In the genomic region with DNA sequence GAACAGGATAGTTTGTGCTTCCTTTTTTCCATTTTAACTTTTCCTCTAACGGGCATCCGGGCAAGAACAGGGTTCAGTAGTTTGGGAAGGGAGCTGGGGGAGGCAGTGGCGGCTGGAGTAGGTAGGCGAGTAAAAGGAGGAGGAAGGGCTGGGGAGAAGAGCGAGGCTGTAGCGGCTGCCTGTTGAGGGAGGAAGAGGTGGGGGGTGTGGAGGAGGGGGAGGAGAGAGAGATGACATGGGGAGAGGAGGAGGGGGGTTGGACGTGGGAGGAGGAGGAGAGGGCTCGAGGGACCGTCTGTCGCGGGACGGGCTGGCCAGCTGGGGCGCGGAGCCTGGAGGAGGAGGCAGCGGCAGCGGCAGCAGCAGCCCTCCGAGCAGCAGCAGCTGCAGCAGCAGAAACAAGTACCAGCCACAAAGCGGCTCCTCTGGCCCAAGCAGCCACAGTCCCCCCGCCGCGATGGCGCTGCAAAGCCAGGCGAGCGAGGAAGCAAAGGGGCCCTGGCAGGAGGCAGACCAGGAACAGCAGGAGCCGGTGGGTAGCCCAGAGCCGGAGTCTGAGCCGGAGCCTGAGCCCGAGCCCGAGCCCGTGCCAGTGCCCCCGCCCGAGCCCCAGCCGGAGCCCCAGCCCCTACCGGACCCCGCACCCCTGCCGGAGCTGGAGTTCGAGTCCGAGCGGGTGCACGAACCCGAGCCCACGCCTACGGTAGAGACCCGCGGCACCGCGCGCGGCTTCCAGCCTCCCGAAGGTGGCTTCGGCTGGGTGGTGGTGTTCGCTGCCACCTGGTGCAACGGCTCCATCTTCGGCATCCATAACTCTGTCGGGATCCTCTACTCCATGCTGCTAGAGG, we compare ENCODE assay signal across 8 cellular contexts. TPM values are rescaled to one million over a fixed set of nuclear protein-coding genes. Genes with fewer than 3 reads are reported as not detected.
DNase-seq lines count a peak whose midpoint lies in the region; ATAC-seq, FAIRE-seq and TF ChIP-seq lines count a peak whose summit lies in the region.

A gene (plus strand): TSS at position 313 of the 848 bp plus-strand sequence. CDS start 145 bp downstream, at position 458.

- peak within 1 kb of the TSS; percentile 56 for H3K27ac Mint-ChIP-seq in activated CD4-positive, alpha-beta T cell treated with anti-CD3 and anti-CD28 coated beads, Interleukin-2, amount 10 ng/mL, durations not matched to agents 24 days and 14 days

- no peak for TF ChIP-seq RAD21 in HepG2 (CRISPR knock-in tag; IDR thresholded peaks at IDR 0.05)

- TF ChIP-seq CTCF in NB4 (IDR thresholded peaks at IDR 0.05; ENCODE audit: low read depth, low read length) (no peak), HepG2 (CRISPR knock-in tag; IDR thresholded peaks at IDR 0.05) (no peak)

- POLR2A ChIA-PET in HepG2 (lab: Yijun Ruan, JAX) = no interaction called here

- no peak for FAIRE-seq in HepG2 (lab: Jason Lieb, UNC)

- no peaks in the 10 kb centered on the region for H4K20me1 ChIP-seq in HepG2 (ENCODE audit: insufficient read depth, low read length)

- H2AFZ ChIP-seq in HepG2 (ENCODE audit: low read length) = no peak within 1 kb of the TSS

- H3K27ac ChIP-seq in duodenal mucosa (ENCODE audit: low read depth, low read length) (peak within 1 kb of the TSS; percentile 63), HepG2 (ENCODE audit: extremely low read length, insufficient read depth, low read length) (no peak within 1 kb of the TSS)

- TF ChIP-seq POLR2A in NB4 (IDR thresholded peaks at IDR 0.05; ENCODE audit: extremely low read depth, insufficient read length) (no peak), HepG2 (IDR thresholded peaks at IDR 0.05; ENCODE audit: insufficient read depth in 1 of 2, low read depth in 2 of 2, low read length in 2 of 2) (no peak)

- H3K79me2 ChIP-seq in HepG2 (ENCODE audit: insufficient read depth, low read length) = no peaks in the 10 kb centered on the region

- peak; percentile 62 for ATAC-seq in HepG2
- ATAC-seq in GM21717 (IDR thresholded peaks at IDR 0.05; ENCODE audit: unreplicated experiment) = no peak
- ATAC-seq in HG03196 (IDR thresholded peaks at IDR 0.05; ENCODE audit: unreplicated experiment) = no peak

- WGBS in HepG2 (ENCODE audit: low lambda C conversion rate) = under 1% methylated on average over 14 of the region's 55 CpGs

- H3K36me3 Mint-ChIP-seq in activated CD4-positive, alpha-beta T cell treated with anti-CD3 and anti-CD28 coated beads, Interleukin-2, amount 10 ng/mL, durations not matched to agents 24 days and 14 days (ENCODE audit: low read depth) = no peaks in the 10 kb centered on the region

- H3K36me3 ChIP-seq in duodenal mucosa (ENCODE audit: control insufficient read depth in 1 of 2, insufficient read depth in 2 of 2, low read length in 2 of 2) (no peaks in the 10 kb centered on the region), HepG2 (replicated peaks in 1 of 2; ENCODE audit: control insufficient read depth in 1 of 2, insufficient read depth in 2 of 2, low read length in 2 of 2) (no peaks in the 10 kb centered on the region)

- H3K27me3 Mint-ChIP-seq in activated CD4-positive, alpha-beta T cell treated with anti-CD3 and anti-CD28 coated beads, Interleukin-2, amount 10 ng/mL, durations not matched to agents 24 days and 14 days = peaks cover 40% of the 10 kb centered on the region

- in situ Hi-C loops in HepG2 (cut with HindIII; ENCODE audit: extremely low pct_ligation_motif_present, low pct_unique_long_range_greater_than_20kb) = no loop called here

- H3K4me3 Mint-ChIP-seq in activated CD4-positive, alpha-beta T cell treated with anti-CD3 and anti-CD28 coated beads, Interleukin-2, amount 10 ng/mL, durations not matched to agents 24 days and 14 days = peak within 1 kb of the TSS; percentile 80

- CTCF ChIA-PET in HepG2 (lab: Yijun Ruan, JAX; ENCODE audit: low intra/inter-chr PET ratio, low total read pairs) = no interaction called here

- no TSS peak for BruUV-seq in HepG2 (replicated peaks; lab: Mats Ljungman, UMichigan)

- DNase-seq in GM04504 (ENCODE audit: low read depth) (peak; percentile 51), NB4 (ENCODE audit: low read depth) (peak; percentile 93), HepG2 (ENCODE audit: low spot score) (no peak)
- DNase-seq in activated CD4-positive, alpha-beta T cell treated with anti-CD3 and anti-CD28 coated beads, Interleukin-2, amount 10 ng/mL, durations not matched to agents 24 days and 14 days = peak; percentile 63
- peak; percentile 27 to 36 for DNase-seq in stimulated activated CD4-positive, alpha-beta T cell treated with anti-CD3 and anti-CD28 coated beads, Interleukin-2, amount 100 ng/mL, for 24 hours

- H3K9ac ChIP-seq in duodenal mucosa (ENCODE audit: low read depth in 1 of 2, low read length in 2 of 2) (peak within 1 kb of the TSS; percentile 38 to 56), HepG2 (ENCODE audit: insufficient read depth, low read depth, low read length) (no peak within 1 kb of the TSS)

- intact Hi-C loops in activated CD4-positive, alpha-beta T cell treated with anti-CD3 and anti-CD28 coated beads, Interleukin-2, amount 10 ng/mL, durations not matched to agents 24 days and 14 days (cut with micrococcal nuclease) = no loop called here
- intact Hi-C loops in HepG2 (cut with micrococcal nuclease; ENCODE audit: unreplicated experiment) = loop anchor here (2.0 kb wide), 1 partner anchor 129 kb away; no protein-coding TSS in a partner anchor

- TF ChIP-seq EP300 in HepG2 (IDR thresholded peaks at IDR 0.05; ENCODE audit: low read depth in 2 of 2, low read length in 2 of 2) = no peak
- TF ChIP-seq EP300 in HepG2 (CRISPR knock-in tag; IDR thresholded peaks at IDR 0.05; ENCODE audit: borderline replicate concordance) = no peak

- H3K4me3 ChIP-seq in NB4 (ENCODE audit: low read depth, low read length) = peak within 1 kb of the TSS; percentile 50
- peak within 1 kb of the TSS; percentile 63 to 66 for H3K4me3 ChIP-seq in duodenal mucosa (ENCODE audit: low read depth in 1 of 2, low read length in 2 of 2)
- peak within 1 kb of the TSS; percentile 35 to 67 (median 41); a peak in 4 of 6 replicates for H3K4me3 ChIP-seq in HepG2 (replicated peaks in 1 of 3; ENCODE audit: insufficient read depth in 1 of 3, low read depth in 2 of 3, low read length in 3 of 3)

- H3K4me2 ChIP-seq in HepG2 (ENCODE audit: low read depth, low read length) = peak within 1 kb of the TSS; percentile 78

- H3K27me3 ChIP-seq in duodenal mucosa (ENCODE audit: control insufficient read depth in 1 of 2, insufficient read depth in 2 of 2, low read length in 2 of 2) (no peaks in the 10 kb centered on the region), HepG2 (ENCODE audit: control insufficient read depth in 1 of 2, insufficient read depth in 2 of 2, low read length in 2 of 2) (peaks cover 0 to 11% of the 10 kb centered on the region in 2 experiments; a peak in 1 of 5 replicates)

- no peaks in the 10 kb centered on the region for H3K9me3 ChIP-seq in duodenal mucosa (ENCODE audit: control insufficient read depth in 1 of 2, low read length in 2 of 2)
- no peaks in the 10 kb centered on the region for H3K9me3 ChIP-seq in HepG2 (ENCODE audit: low read length)

- peaks cover 5 to 7% of the 10 kb centered on the region in 2 donors for H3K4me1 ChIP-seq in duodenal mucosa (ENCODE audit: control insufficient read depth in 1 of 2, insufficient read depth in 2 of 2, low read length in 2 of 2)
- H3K4me1 ChIP-seq in HepG2 (ENCODE audit: insufficient read depth, low read length) = peaks cover 11% of the 10 kb centered on the region; the same call in 1 of the 2 replicates

- H3K4me1 Mint-ChIP-seq in activated CD4-positive, alpha-beta T cell treated with anti-CD3 and anti-CD28 coated beads, Interleukin-2, amount 10 ng/mL, durations not matched to agents 24 days and 14 days = peaks cover 6% of the 10 kb centered on the region

- no peaks in the 10 kb centered on the region for H3K9me3 Mint-ChIP-seq in activated CD4-positive, alpha-beta T cell treated with anti-CD3 and anti-CD28 coated beads, Interleukin-2, amount 10 ng/mL, durations not matched to agents 24 days and 14 days

TF ChIP-seq in HepG2, 621 proteins besides CTCF, POLR2A, EP300 and RAD21 (continues in another document):
- TF ChIP-seq HNRNPK (IDR thresholded peaks at IDR 0.05; ENCODE audit: low read depth, low read length, poor library complexity, severe bottlenecking) (peak; percentile 91), EHMT2 (IDR thresholded peaks at IDR 0.05; ENCODE audit: borderline replicate concordance, low read depth, low read length) (no peak), GABPA (IDR thresholded peaks at IDR 0.05; ENCODE audit: low read depth, low read length) (no peak), GABPA (CRISPR knock-in tag; IDR thresholded peaks at IDR 0.05; ENCODE audit: low read depth) (no peak), REL (CRISPR knock-in tag; conservative IDR thresholded peaks at IDR 0.05) (no peak), GFI1 (CRISPR knock-in tag; IDR thresholded peaks at IDR 0.05; ENCODE audit: borderline replicate concordance) (no peak)

RNA-seq across cellular contexts. Expression of the gene that starts here (rescaled TPM):
- total RNA-seq in activated CD4-positive, alpha-beta T cell treated with anti-CD3 and anti-CD28 coated beads, Interleukin-2, amount 10 ng/mL, durations not matched to agents 24 days and 14 days = 0.40 and 0.58 TPM in 2 replicates
- total RNA-seq in HepG2 (2016; rRNA removed; fragmentation: Illumina TruSeq; extraction: Trizol) = 0.07 TPM in 1 of 2 replicates, not detected in the other
- not detected in 2 replicates for total RNA-seq in HepG2 (2016; cell fraction: cytosol; rRNA removed; fragmentation: Illumina TruSeq; extraction: Trizol; ENCODE audit: low read depth)
- total RNA-seq in HepG2 (2016; cell fraction: insoluble cytoplasmic fraction; rRNA removed; fragmentation: Illumina TruSeq; extraction: Trizol) = not detected in 2 replicates
- not detected in 2 replicates for total RNA-seq in HepG2 (2016; cell fraction: membrane; rRNA removed; fragmentation: Illumina TruSeq; extraction: Trizol)
- total RNA-seq in HepG2 (2016; cell fraction: nucleus; rRNA removed; fragmentation: Illumina TruSeq; extraction: Trizol) = 0.12 TPM in 1 of 2 replicates, not detected in the other
- polyA plus RNA-seq in HepG2 (2011; rRNA removed) = 0.05 and 0.08 TPM in 2 replicates
- polyA plus RNA-seq in HepG2 (2011; cell fraction: cytosol; rRNA removed) = 0.01 and 0.05 TPM in 2 replicates
- 0.08 and 0.09 TPM in 2 replicates for polyA plus RNA-seq in HepG2 (2011; cell fraction: nucleus; rRNA removed)
- not detected in 2 replicates for polyA plus RNA-seq in HepG2 (2012)
- not detected in 2 replicates for polyA plus RNA-seq in HepG2 (2016; cell fraction: cytosol; fragmentation: Illumina TruSeq; extraction: Trizol; ENCODE audit: low read depth)
- polyA plus RNA-seq in HepG2 (2016; cell fraction: insoluble cytoplasmic fraction; fragmentation: Illumina TruSeq; extraction: Trizol; ENCODE audit: low read depth) = not detected in 2 replicates
- not detected in 2 replicates for polyA plus RNA-seq in HepG2 (2016; cell fraction: membrane; fragmentation: Illumina TruSeq; extraction: Trizol; ENCODE audit: low read depth)
- polyA plus RNA-seq in HepG2 (2016; cell fraction: nucleus; fragmentation: Illumina TruSeq; extraction: Trizol; ENCODE audit: insufficient read depth, low read depth) = 0.15 TPM in 1 of 2 replicates, not detected in the other
- polyA minus RNA-seq in HepG2 (2011; rRNA and poly(A)+ RNA removed; ENCODE audit: low replicate concordance) = 0.14 and 0.24 TPM in 2 replicates
- polyA minus RNA-seq in HepG2 (2011; cell fraction: cytosol; rRNA and poly(A)+ RNA removed) = not detected in 2 replicates
- not detected in 2 replicates for polyA minus RNA-seq in HepG2 (2011; cell fraction: nucleus; rRNA and poly(A)+ RNA removed)

Comparison
In these comparisons a context has a peak if more than half of its experiments do, and no peak if none do; other contexts are left out.
1. Peak in DNase-seq in activated CD4-positive, alpha-beta T cell treated with anti-CD3 and anti-CD28 coated beads, Interleukin-2, amount 10 ng/mL, durations not matched to agents 24 days and 14 days; RNA of the gene not detected or under 1 TPM.
2. Peak in ATAC-seq, H3K4me3 ChIP-seq and H3K4me2 ChIP-seq in HepG2; RNA of the gene not detected or under 1 TPM.